14 cellular contexts compared by ENCODE assay signal in the genomic region with DNA sequence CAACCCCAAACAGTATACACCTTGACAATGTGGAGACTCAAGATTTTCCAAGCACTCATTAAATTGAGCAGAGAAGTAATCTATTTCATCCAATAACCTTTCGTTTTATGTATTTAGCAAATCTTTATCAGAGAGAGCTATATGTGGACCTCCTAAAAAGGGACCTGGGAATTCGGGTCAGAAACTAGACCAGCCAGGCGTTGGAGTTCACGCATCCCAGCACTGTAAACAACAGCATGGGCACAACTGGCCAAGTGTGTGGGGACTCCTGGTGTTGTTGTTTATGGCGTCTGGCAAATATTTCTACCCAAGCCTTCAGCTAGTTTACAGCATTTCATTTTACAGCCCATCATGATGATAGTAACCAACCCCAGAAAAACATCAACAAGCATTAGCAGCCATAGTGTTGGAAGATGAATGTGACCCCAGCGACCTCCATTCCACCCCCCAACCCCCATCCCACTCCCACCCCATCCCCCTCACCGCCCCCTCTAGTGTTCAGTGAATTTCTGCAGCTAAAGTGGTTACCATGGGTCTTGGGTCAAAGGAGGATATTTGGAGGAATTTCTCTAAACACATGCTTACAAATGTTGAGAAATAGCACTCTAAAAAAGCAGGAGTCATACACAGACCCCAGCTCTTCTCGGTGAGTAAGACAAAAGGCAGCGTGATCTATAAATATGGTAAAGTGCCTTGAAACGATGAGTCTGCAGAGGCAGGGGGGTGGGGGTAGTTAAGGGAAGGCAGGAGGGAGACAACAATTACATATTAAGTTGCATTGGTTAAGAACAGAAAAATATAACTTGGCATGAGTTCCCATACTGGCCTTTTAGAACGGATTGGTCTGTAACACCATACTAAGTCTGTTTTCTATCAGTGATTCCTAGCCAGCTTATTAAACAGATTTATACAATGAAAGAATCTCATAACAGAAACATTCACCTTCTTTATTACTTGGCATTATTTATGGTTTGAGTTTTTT.
DNase-seq lines count a peak whose midpoint lies in the region; ATAC-seq and TF ChIP-seq lines count a peak whose summit lies in the region.
"Had no signal": no experiment of that assay in that cellular context is flagged by ENCODE, and none has a peak within 500 bp of the region (broad histone marks: within the 10 kb centered on the region; RNA-seq: fewer than 3 reads in every experiment).

No MANE protein-coding gene starts in this region.

- intact Hi-C loops in stomach (cut with DNase I; ENCODE audit: low total_unique reads) = no loop called here

- peak; percentile 69 for DNase-seq in H7
- peak; percentile 93 for DNase-seq in astrocyte of the spinal cord (ENCODE audit: low read depth, low spot score)
- DNase-seq in kidney epithelial cell (ENCODE audit: low read depth) = peak; percentile 69
- DNase-seq in stomach = no peak
- DNase-seq in NCI-H1048 (lab: John Stamatoyannopoulos, UW) = no peak
- DNase-seq in NCI-H146 treated with DMSO at 0.1 percent for 48 hours (lab: John Stamatoyannopoulos, UW; ENCODE audit: unreplicated experiment) = no peak
- DNase-seq in GM13977 (ENCODE audit: low spot score) = no peak
- DNase-seq: activated naive CD4-positive, alpha-beta T cell treated with Interleukin-2 at 50 U/mL for 16 hours; DND-41; erythroblast; NCI-H2171 had no signal

- no peak for TF ChIP-seq EP300 in stomach (IDR thresholded peaks at IDR 0.05)

- H3K4me1 ChIP-seq in stomach = peaks cover 0 to 32% (median 5%) of the 10 kb centered on the region in 4 donors

- TF ChIP-seq CTCF in astrocyte of the spinal cord (IDR thresholded peaks at IDR 0.05; ENCODE audit: low read depth, low read length) (peak; percentile 12), kidney epithelial cell (IDR thresholded peaks at IDR 0.05; ENCODE audit: insufficient read depth, low read length, poor library complexity, severe bottlenecking) (peak; percentile 12), stomach (IDR thresholded peaks at IDR 0.05) (no peak), GM13977 (IDR thresholded peaks at IDR 0.05; ENCODE audit: extremely low read depth, insufficient read depth, missing control alignments) (no peak)

- no peak for ATAC-seq in HG03045 (IDR thresholded peaks at IDR 0.05; ENCODE audit: unreplicated experiment)
- ATAC-seq: left lobe of liver; stimulated activated memory B cell treated with anti-CD40 and anti-IgM and Interleukin-4, amounts not matched to agents 10 μg/mL and 1 μg/mL and 100 μg/mL, for 72 hours had no signal

- in situ Hi-C loops in astrocyte of the spinal cord (cut with HindIII; ENCODE audit: low sequenced_read_pairs) = no loop called here
- in situ Hi-C loops in GM13977 (cut with MboI; ENCODE audit: low pct_unique_long_range_greater_than_20kb, low sequenced_read_pairs, unreplicated experiment) = no loop called here

- H3K9me3 ChIP-seq in stomach = no peaks in the 10 kb centered on the region

- TF ChIP-seq POLR2A in stomach (IDR thresholded peaks at IDR 0.05) = no peak

- H3K27me3 ChIP-seq in H7 (ENCODE audit: control insufficient read depth, insufficient read depth, low read length) (no peaks in the 10 kb centered on the region), kidney epithelial cell (ENCODE audit: control insufficient read depth, insufficient read depth, low read length) (no peaks in the 10 kb centered on the region), stomach (no peaks in the 10 kb centered on the region)

- H3K4me3 ChIP-seq in H7 (ENCODE audit: insufficient read depth, low read depth, low read length) (no peak overlapping the region), astrocyte of the spinal cord (ENCODE audit: low read depth, low read length) (no peak overlapping the region), kidney epithelial cell (ENCODE audit: low read depth, low read length) (no peak overlapping the region), stomach (no peak overlapping the region)

- H3K36me3 ChIP-seq in H7 (replicated peaks; ENCODE audit: control insufficient read depth, insufficient read depth, low read length) (no peaks in the 10 kb centered on the region), kidney epithelial cell (ENCODE audit: control insufficient read depth, insufficient read depth, low read length) (no peaks in the 10 kb centered on the region), stomach (no peaks in the 10 kb centered on the region)

- WGBS in stomach, 5 donors = 71 to 80% (median 75%) methylated on average over 11 of the region's 11 CpGs

- H3K27ac ChIP-seq in stomach = peak overlapping the region in 4 of 5 donors; percentile 63 to 78 (median 72)

Comparison
In these comparisons a context has a peak if more than half of its experiments do, and no peak if none do; other contexts are left out.
1. DNase-seq: peak in H7 (single experiment), astrocyte of the spinal cord (single experiment) and kidney epithelial cell (single experiment); none in stomach (single experiment), NCI-H1048 (single experiment), NCI-H146 treated with DMSO at 0.1 percent for 48 hours (single experiment) and GM13977 (single experiment).
2. CTCF ChIP-seq: peak in astrocyte of the spinal cord (single experiment) and kidney epithelial cell (single experiment); none in stomach (0 of 7) and GM13977 (single experiment).